ENCODE assay signal across 1 cellular context in genomic region chr1:4674117-4674516, GRCh38.
A peak's percentile ranks its signal among the peaks of the same experiment; 100 is the strongest.
TF ChIP-seq lines count a peak whose summit lies in the region.

No MANE protein-coding gene starts in this region.

TF ChIP-seq in K562, 482 proteins besides CTCF, POLR2A, EP300 and RAD21:
- TF ChIP-seq TSHZ1 (CRISPR knock-in tag; IDR thresholded peaks at IDR 0.05) (no peak), ZBTB40 (IDR thresholded peaks at IDR 0.05) (peak; percentile 75), ZBTB40 (CRISPR knock-in tag; IDR thresholded peaks at IDR 0.05) (no peak)
